Comparison of ENCODE assay signal across 13 cellular contexts in the genomic region with DNA sequence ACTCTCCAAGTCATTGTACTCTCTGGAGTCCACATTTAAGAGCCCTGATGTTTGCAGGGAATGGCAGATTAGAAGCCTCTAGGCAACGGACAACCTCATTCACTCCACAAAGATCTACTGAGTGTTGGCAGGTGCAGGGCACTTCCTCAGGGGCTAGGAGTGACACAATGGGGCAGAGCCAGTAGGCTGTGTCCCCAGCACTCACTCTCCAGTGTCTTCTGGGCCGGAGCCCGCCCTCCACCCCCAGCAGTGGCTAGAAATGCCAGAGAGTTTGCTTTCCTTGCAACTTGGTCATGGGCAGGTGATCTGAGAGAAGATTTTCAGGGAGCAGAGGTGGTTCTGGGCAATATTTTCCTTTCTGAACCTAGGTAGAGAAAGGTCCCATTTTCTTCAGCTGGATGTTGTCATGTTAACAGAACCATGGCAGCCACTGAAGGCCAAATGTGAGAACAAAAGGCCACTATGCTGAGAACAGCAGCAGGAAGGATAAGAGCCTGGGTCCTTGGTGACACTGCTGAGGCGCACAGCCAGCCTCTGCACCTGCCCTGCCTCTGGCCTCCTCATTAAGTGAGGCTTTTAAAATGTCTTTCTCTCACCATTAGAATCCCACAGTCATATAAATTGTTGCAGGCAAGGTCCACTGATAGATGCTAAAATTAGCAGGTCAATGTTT.
"Had no signal": no experiment of that assay in that cellular context is flagged by ENCODE, and none has a peak within 500 bp of the region (broad histone marks: within the 10 kb centered on the region; RNA-seq: fewer than 3 reads in every experiment).

No MANE protein-coding gene starts in this region.

- DNase-seq: activated CD4-positive, alpha-beta memory T cell treated with anti-CD3 and anti-CD28 coated beads, Interleukin-2, amount 10 ng/mL, durations not matched to agents 7 days and 5 days; activated CD4-positive, alpha-beta T cell treated with anti-CD3 and anti-CD28 coated beads for 36 hours; activated gamma-delta T cell treated with Interleukin-2 at 50 U/mL for 16 hours; activated naive CD8-positive, alpha-beta T cell treated with anti-CD3 and anti-CD28 coated beads for 36 hours; activated T-cell treated with anti-CD3 and anti-CD28 coated beads, Interleukin-2, amount 50 U/mL, for 48 hours; heart left ventricle; stimulated activated CD4-positive, alpha-beta T cell treated with anti-CD3 and anti-CD28 coated beads, Interleukin-15, amount 100 ng/mL, for 24 hours; stimulated activated CD4-positive, alpha-beta T cell treated with anti-CD3 and anti-CD28 coated beads, Interleukin-4, amount 100 ng/mL, for 4 hours; stimulated activated naive CD8-positive, alpha-beta T cell treated with anti-CD3 and anti-CD28 coated beads, Interleukin-15, amount 100 ng/mL, for 72 hours; tibial artery; uterus; WERI-Rb-1 had no signal

- H3K36me3 ChIP-seq: heart left ventricle, tibial artery, uterus, WERI-Rb-1 had no signal

- H3K4me1 ChIP-seq: heart left ventricle, tibial artery, uterus had no signal

- H3K9me3 ChIP-seq: heart left ventricle, tibial artery, uterus had no signal

- H3K27ac ChIP-seq: heart left ventricle, tibial artery, uterus, WERI-Rb-1 had no signal

- H3K27me3 ChIP-seq: uterus had no signal

- H3K4me3 Mint-ChIP-seq: activated CD4-positive, alpha-beta memory T cell treated with anti-CD3 and anti-CD28 coated beads, Interleukin-2, amount 10 ng/mL, durations not matched to agents 7 days and 5 days; activated CD4-positive, alpha-beta T cell treated with anti-CD3 and anti-CD28 coated beads for 36 hours; activated naive CD8-positive, alpha-beta T cell treated with anti-CD3 and anti-CD28 coated beads for 36 hours; natural killer cell treated with Interleukin-12 subunit alpha and Interleukin-12 subunit beta and Interleukin-15 and Interleukin-18, amount 100 ng/mL, for 72 hours; stimulated activated naive CD8-positive, alpha-beta T cell treated with anti-CD3 and anti-CD28 coated beads, Interleukin-15, amount 100 ng/mL, for 72 hours had no signal

- H3K27ac Mint-ChIP-seq: activated CD4-positive, alpha-beta memory T cell treated with anti-CD3 and anti-CD28 coated beads, Interleukin-2, amount 10 ng/mL, durations not matched to agents 7 days and 5 days; activated CD4-positive, alpha-beta T cell treated with anti-CD3 and anti-CD28 coated beads for 36 hours; activated naive CD8-positive, alpha-beta T cell treated with anti-CD3 and anti-CD28 coated beads for 36 hours; natural killer cell treated with Interleukin-12 subunit alpha and Interleukin-12 subunit beta and Interleukin-15 and Interleukin-18, amount 100 ng/mL, for 72 hours; stimulated activated naive CD8-positive, alpha-beta T cell treated with anti-CD3 and anti-CD28 coated beads, Interleukin-15, amount 100 ng/mL, for 72 hours had no signal

- H3K9me3 Mint-ChIP-seq: activated CD4-positive, alpha-beta memory T cell treated with anti-CD3 and anti-CD28 coated beads, Interleukin-2, amount 10 ng/mL, durations not matched to agents 7 days and 5 days; natural killer cell treated with Interleukin-12 subunit alpha and Interleukin-12 subunit beta and Interleukin-15 and Interleukin-18, amount 100 ng/mL, for 72 hours; stimulated activated naive CD8-positive, alpha-beta T cell treated with anti-CD3 and anti-CD28 coated beads, Interleukin-15, amount 100 ng/mL, for 72 hours had no signal

- H3K4me3 ChIP-seq: heart left ventricle, tibial artery, uterus had no signal

- H3K4me1 Mint-ChIP-seq: activated CD4-positive, alpha-beta memory T cell treated with anti-CD3 and anti-CD28 coated beads, Interleukin-2, amount 10 ng/mL, durations not matched to agents 7 days and 5 days; activated CD4-positive, alpha-beta T cell treated with anti-CD3 and anti-CD28 coated beads for 36 hours; activated naive CD8-positive, alpha-beta T cell treated with anti-CD3 and anti-CD28 coated beads for 36 hours; stimulated activated naive CD8-positive, alpha-beta T cell treated with anti-CD3 and anti-CD28 coated beads, Interleukin-15, amount 100 ng/mL, for 72 hours had no signal

- H3K36me3 Mint-ChIP-seq: activated naive CD8-positive, alpha-beta T cell treated with anti-CD3 and anti-CD28 coated beads for 36 hours; natural killer cell treated with Interleukin-12 subunit alpha and Interleukin-12 subunit beta and Interleukin-15 and Interleukin-18, amount 100 ng/mL, for 72 hours had no signal
